16 cellular contexts compared by ENCODE assay signal in genomic region chr2:119755906-119756305, GRCh38.
"Had no signal": no experiment of that assay in that cellular context is flagged by ENCODE, and none has a peak within 500 bp of the region (broad histone marks: within the 10 kb centered on the region; RNA-seq: fewer than 3 reads in every experiment).

No MANE protein-coding gene starts in this region.

- DNase-seq: cortex of kidney; dorsolateral prefrontal cortex; effector CD8-positive, alpha-beta T cell; glutamatergic neuron; islet precursor cell; left lung; lower lobe of right lung; mesendoderm; naive thymus-derived CD8-positive, alpha-beta T cell; sigmoid colon; stimulated activated naive CD4-positive, alpha-beta T cell; stomach had no signal

- H3K9me3 ChIP-seq: gastroesophageal sphincter, left lung, lower lobe of right lung, neutrophil, right atrium auricular region, sigmoid colon, stomach had no signal

- H3K27ac ChIP-seq: gastroesophageal sphincter, left lung, lower lobe of right lung, neutrophil, sigmoid colon had no signal

- H3K27me3 ChIP-seq: dorsolateral prefrontal cortex, gastroesophageal sphincter, left lung, right atrium auricular region, sigmoid colon, stomach had no signal

- H3K4me3 ChIP-seq: dorsolateral prefrontal cortex, gastroesophageal sphincter, left lung, lower lobe of right lung, right atrium auricular region, sigmoid colon, skin epidermis, stomach had no signal

- H3K36me3 ChIP-seq: gastroesophageal sphincter, left lung, lower lobe of right lung, neutrophil, right atrium auricular region, sigmoid colon, stomach had no signal
